Comparison of ENCODE assay signal across 27 cellular contexts in the genomic region with DNA sequence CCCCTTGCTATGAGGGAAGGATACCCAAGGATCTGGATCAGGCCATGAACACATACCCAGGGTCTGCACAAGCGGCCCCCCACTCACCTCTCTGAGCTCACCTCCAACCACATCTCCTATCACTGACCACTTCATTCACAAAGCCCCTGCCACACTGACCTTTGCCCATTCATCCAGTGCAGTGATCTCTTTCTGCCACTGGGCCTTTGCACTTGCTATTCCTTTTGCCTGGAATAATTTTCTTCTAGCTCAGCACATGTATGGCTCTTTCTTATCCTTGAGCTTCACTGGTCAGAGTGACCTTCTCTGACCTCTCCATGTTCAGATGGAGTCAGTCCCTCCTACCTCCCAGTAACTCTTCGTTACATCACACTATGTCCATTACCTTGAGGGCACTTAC. TPM values are rescaled to one million over a fixed set of nuclear protein-coding genes. Genes with fewer than 3 reads are reported as not detected.
"Had no signal": no experiment of that assay in that cellular context is flagged by ENCODE, and none has a peak within 500 bp of the region (broad histone marks: within the 10 kb centered on the region; RNA-seq: fewer than 3 reads in every experiment).

No MANE protein-coding gene starts in this region.

- DNase-seq: heart right ventricle; kidney glomerular epithelial cell; left colon; left lung; lower lobe of right lung; mammary epithelial cell; mesenchymal stem cell; naive B cell; natural killer cell; psoas muscle; stimulated activated CD4-positive, alpha-beta T cell treated with anti-CD3 and anti-CD28 coated beads, Interleukin-12 subunit alpha, Interleukin-12 subunit beta, amount 100 ng/mL, for 4 hours; stimulated activated CD4-positive, alpha-beta T cell treated with anti-CD3 and anti-CD28 coated beads, Interleukin-15, amount 100 ng/mL, for 24 hours; stimulated activated CD4-positive, alpha-beta T cell treated with anti-CD3 and anti-CD28 coated beads, Interleukin-2, amount 100 ng/mL, for 24 hours; stimulated activated CD4-positive, alpha-beta T cell treated with anti-CD3 and anti-CD28 coated beads, Interleukin-4, amount 100 ng/mL, for 1 hour; stimulated activated naive CD4-positive, alpha-beta T cell; tibial artery; trophoblast cell; upper lobe of right lung had no signal

- H3K9me3 Mint-ChIP-seq: natural killer cell; stimulated activated effector memory CD8-positive, alpha-beta T cell treated with anti-CD3 and anti-CD28 coated beads, Interleukin-12 subunit alpha, Interleukin-12 subunit beta, amount 100 ng/mL, for 72 hours; stimulated activated naive CD8-positive, alpha-beta T cell treated with anti-CD3 and anti-CD28 coated beads, Interleukin-15, Interleukin-2, amounts not matched to agents 100 ng/mL and 50 ng/mL, for 24 hours had no signal

- H3K36me3 Mint-ChIP-seq: naive B cell; natural killer cell; stimulated activated effector memory CD8-positive, alpha-beta T cell treated with anti-CD3 and anti-CD28 coated beads, Interleukin-12 subunit alpha, Interleukin-12 subunit beta, amount 100 ng/mL, for 72 hours had no signal

- H3K27ac Mint-ChIP-seq: natural killer cell; stimulated activated effector memory CD8-positive, alpha-beta T cell treated with anti-CD3 and anti-CD28 coated beads, Interleukin-12 subunit alpha, Interleukin-12 subunit beta, amount 100 ng/mL, for 72 hours; stimulated activated naive CD8-positive, alpha-beta T cell treated with anti-CD3 and anti-CD28 coated beads, Interleukin-15, Interleukin-2, amounts not matched to agents 100 ng/mL and 50 ng/mL, for 24 hours had no signal

- H3K4me3 Mint-ChIP-seq: naive B cell; natural killer cell; stimulated activated effector memory CD8-positive, alpha-beta T cell treated with anti-CD3 and anti-CD28 coated beads, Interleukin-12 subunit alpha, Interleukin-12 subunit beta, amount 100 ng/mL, for 72 hours; stimulated activated naive CD8-positive, alpha-beta T cell treated with anti-CD3 and anti-CD28 coated beads, Interleukin-15, Interleukin-2, amounts not matched to agents 100 ng/mL and 50 ng/mL, for 24 hours had no signal

- H3K4me3 ChIP-seq: heart right ventricle, hepatocyte, left lung, lower lobe of right lung, psoas muscle, skin epidermis, suprapubic skin, thoracic aorta, tibial artery, upper lobe of right lung had no signal

- H3K4me1 Mint-ChIP-seq: naive B cell; natural killer cell; stimulated activated effector memory CD8-positive, alpha-beta T cell treated with anti-CD3 and anti-CD28 coated beads, Interleukin-12 subunit alpha, Interleukin-12 subunit beta, amount 100 ng/mL, for 72 hours had no signal

- ATAC-seq: heart right ventricle; left colon; left lung; lower lobe of right lung; natural killer cell; psoas muscle; sciatic nerve; stimulated activated effector memory CD8-positive, alpha-beta T cell treated with anti-CD3 and anti-CD28 coated beads, Interleukin-12 subunit alpha, Interleukin-12 subunit beta, amount 100 ng/mL, for 72 hours; upper lobe of right lung had no signal

- H3K27ac ChIP-seq: heart right ventricle, hepatocyte, left lung, lower lobe of right lung, parathyroid adenoma, psoas muscle, skin epidermis, suprapubic skin, thoracic aorta, tibial artery, upper lobe of right lung had no signal

RNA-seq across cellular contexts. Expression of a gene that starts 48.3 kb away (rescaled TPM):
- total RNA-seq: mammary epithelial cell had no signal
- polyA plus RNA-seq: keratinocyte, mammary epithelial cell had no signal
